ENCODE assay signal across 11 cellular contexts in genomic region chr14:64724578-64724930, GRCh38. TPM values are rescaled to one million over a fixed set of nuclear protein-coding genes. Genes with fewer than 3 reads are reported as not detected.
A peak's percentile ranks its signal among the peaks of the same experiment; 100 is the strongest.
DNase-seq lines count a peak whose midpoint lies in the region; ATAC-seq, FAIRE-seq and TF ChIP-seq lines count a peak whose summit lies in the region.
"Had no signal": no experiment of that assay in that cellular context is flagged by ENCODE, and none has a peak within 500 bp of the region (broad histone marks: within the 10 kb centered on the region; RNA-seq: fewer than 3 reads in every experiment).

No MANE protein-coding gene starts in this region.

- POLR2A ChIA-PET in H1 (lab: Charles Lee; ENCODE audit: partially characterized antibody): interaction anchor here (0.9 to 2.5 kb wide), 2 partner anchors 9 to 10 kb away, joined by 5 to 10 read pairs; no protein-coding TSS in a partner anchor

- peaks cover 5 to 70% (median 42%) of the 10 kb centered on the region in 4 donors for H3K4me1 Mint-ChIP-seq in CD4-positive, CD25-positive, alpha-beta regulatory T cell

- H2BK120ac ChIP-seq in H1 (replicated peaks; ENCODE audit: low read depth, low read length) (no peak overlapping the region), trophoblast cell (ENCODE audit: insufficient read depth, low read length, poor library complexity) (no peak overlapping the region)

- TF ChIP-seq POLR2A in H1 (IDR thresholded peaks at IDR 0.05; ENCODE audit: control extremely low read depth in 1 of 2, low read depth in 2 of 2, low read length in 2 of 2): no peak

- H3K56ac ChIP-seq in H1 (replicated peaks; ENCODE audit: insufficient read length, low read depth, low read length): no peak overlapping the region

- H3K9me3 Mint-ChIP-seq in CD4-positive, CD25-positive, alpha-beta regulatory T cell: peaks cover 0 to 2% (median 0%) of the 10 kb centered on the region in 7 donors
- H3K9me3 Mint-ChIP-seq: activated T-cell treated with anti-CD3 and anti-CD28 coated beads, Interleukin-2, amount 50 U/mL, for 4 hours; dendritic cell treated with granulocyte-macrophage colony-stimulating factor and Interleukin-4, amounts not matched to agents 40 ng/mL and 50 ng/mL, for 4 days had no signal

- 80% methylated on average over 1 of the region's 1 CpG; no CpG with 5 or more reads in 1 of the 2 experiments for WGBS in H1 (ENCODE audit: extremely low coverage in 1 of 2, insufficient coverage in 1 of 2, insufficient read length in 1 of 2, insufficient replicate concordance in 2 of 2, low coverage in 1 of 2, low lambda C conversion rate in 2 of 2, missing lambda C conversion rate in 1 of 2), 2 experiments
- no CpG with 5 or more reads among the region's 1 CpG for WGBS in trophoblast cell (ENCODE audit: extremely low coverage, insufficient coverage, insufficient read length)

- H3K79me1 ChIP-seq in H1 (ENCODE audit: low read depth, low read length) (peaks cover 19% of the 10 kb centered on the region), trophoblast cell (ENCODE audit: low read length) (peaks cover 7% of the 10 kb centered on the region)

- H3K4ac ChIP-seq in H1 (replicated peaks; ENCODE audit: insufficient read length, low read depth, low read length): no peak overlapping the region
- H3K4ac ChIP-seq in trophoblast cell (ENCODE audit: low read depth, low read length): no peak overlapping the region

- H2BK15ac ChIP-seq in H1 (ENCODE audit: low read length): peak overlapping the region; percentile 76

- H4K5ac ChIP-seq in H1 (ENCODE audit: insufficient read length, low read depth, low read length): no peak overlapping the region

- no peaks in the 10 kb centered on the region for H3K36me3 Mint-ChIP-seq in CD4-positive, CD25-positive, alpha-beta regulatory T cell

- H4K20me1 ChIP-seq in H1 (replicated peaks in 1 of 2; ENCODE audit: control insufficient read depth in 1 of 2, insufficient read depth in 2 of 2, low read length in 2 of 2): peaks cover 44 to 57% of the 10 kb centered on the region in 2 experiments

- H4K91ac ChIP-seq in H1 (replicated peaks; ENCODE audit: insufficient read length, low read length): no peak overlapping the region
- peak overlapping the region; percentile 7 for H4K91ac ChIP-seq in trophoblast cell (ENCODE audit: low read depth, low read length)

- H2BK12ac ChIP-seq in H1 (ENCODE audit: low read depth, low read length) (no peak overlapping the region; the same call in 1 of the 2 replicates), trophoblast cell (ENCODE audit: low read length) (no peak overlapping the region)

- peak overlapping the region; percentile 17 for H3K4me3 ChIP-seq in CD4-positive, CD25-positive, alpha-beta regulatory T cell (ENCODE audit: low read depth, low read length)
- no peak overlapping the region for H3K4me3 ChIP-seq in HUES48 (ENCODE audit: low read depth, low read length)
- H3K4me3 ChIP-seq in H1 (ENCODE audit: extremely low read depth in 1 of 4, insufficient read depth in 2 of 4, low read depth in 3 of 4, low read length in 4 of 4): no peak overlapping the region
- H3K4me3 ChIP-seq in trophoblast cell (ENCODE audit: low read depth, low read length): no peak overlapping the region

- peak overlapping the region; percentile 35 to 70 (median 53) for H3K27ac Mint-ChIP-seq in CD4-positive, CD25-positive, alpha-beta regulatory T cell
- H3K27ac Mint-ChIP-seq: dendritic cell treated with granulocyte-macrophage colony-stimulating factor and Interleukin-4, amounts not matched to agents 40 ng/mL and 50 ng/mL, for 4 days had no signal

- no peak for TF ChIP-seq EP300 in H1 (IDR thresholded peaks at IDR 0.05; ENCODE audit: borderline replicate concordance in 1 of 2, low read depth in 2 of 2, low read length in 2 of 2)

- DNase-seq in CD4-positive, CD25-positive, alpha-beta regulatory T cell: no peak
- DNase-seq in H1 (ENCODE audit: low read depth in 1 of 2, low spot score in 2 of 2) (no peak), trophoblast cell (peak in 1 of 2 donors; percentile 35), DMS153 (lab: John Stamatoyannopoulos, UW) (no peak), cerebellum (ENCODE audit: low spot score) (no peak)
- DNase-seq: activated T-cell treated with anti-CD3 and anti-CD28 coated beads, Interleukin-2, amount 50 U/mL, for 4 hours; NCI-H1105 treated with DMSO at 0.1 percent for 48 hours; stimulated activated naive CD4-positive, alpha-beta T cell had no signal

- H2AFZ ChIP-seq in H1 (ENCODE audit: low read length): no peak overlapping the region
- H2AFZ ChIP-seq in trophoblast cell (ENCODE audit: insufficient read depth, low read length, poor library complexity): no peak overlapping the region

- no peaks in the 10 kb centered on the region for H3K23me2 ChIP-seq in H1 (ENCODE audit: low read depth, low read length)

- no peak overlapping the region for H2AK5ac ChIP-seq in H1 (ENCODE audit: low read depth, low read length)
- H2AK5ac ChIP-seq in trophoblast cell (ENCODE audit: low read length): no peak overlapping the region

- H3K36me3 ChIP-seq in CD4-positive, CD25-positive, alpha-beta regulatory T cell (ENCODE audit: control insufficient read depth, insufficient read depth, low read length): no peaks in the 10 kb centered on the region
- H3K36me3 ChIP-seq in HUES48 (ENCODE audit: control insufficient read depth, insufficient read depth, low read length): peaks cover 21% of the 10 kb centered on the region
- peaks cover 4 to 22% (median 13%) of the 10 kb centered on the region in 4 experiments for H3K36me3 ChIP-seq in H1 (ENCODE audit: control insufficient read depth in 2 of 4, insufficient read depth in 4 of 4, low read length in 3 of 4)
- peaks cover 29 to 35% of the 10 kb centered on the region in 2 experiments for H3K36me3 ChIP-seq in trophoblast cell (ENCODE audit: control insufficient read depth in 1 of 2, insufficient read depth in 2 of 2, low read length in 2 of 2)

- no peak overlapping the region for H4K12ac ChIP-seq in trophoblast cell (ENCODE audit: low read depth, low read length)

- no peaks in the 10 kb centered on the region for H3K27me3 Mint-ChIP-seq in CD4-positive, CD25-positive, alpha-beta regulatory T cell
- H3K27me3 Mint-ChIP-seq: dendritic cell treated with granulocyte-macrophage colony-stimulating factor and Interleukin-4, amounts not matched to agents 40 ng/mL and 50 ng/mL, for 4 days had no signal

- TF ChIP-seq CTCF in H1 (IDR thresholded peaks at IDR 0.05; ENCODE audit: control extremely low read depth in 1 of 3, insufficient read depth in 1 of 3, low read depth in 1 of 3, low read length in 3 of 3): no peak

- no peak for FAIRE-seq in H1 (lab: Jason Lieb, UNC)

- no peak overlapping the region for H3K27ac ChIP-seq in CD4-positive, CD25-positive, alpha-beta regulatory T cell (ENCODE audit: insufficient read depth, low read length, poor library complexity, severe bottlenecking)
- peak overlapping the region; percentile 61 for H3K27ac ChIP-seq in HUES48 (ENCODE audit: low read depth, low read length)
- H3K27ac ChIP-seq in H1 (ENCODE audit: low read depth, low read length): no peak overlapping the region
- H3K27ac ChIP-seq in trophoblast cell (ENCODE audit: low read depth, low read length): peak overlapping the region; percentile 40

- H4K8ac ChIP-seq in H1 (ENCODE audit: extremely low read depth, insufficient read depth, low read length) (no peak overlapping the region), trophoblast cell (ENCODE audit: low read depth, low read length) (no peak overlapping the region)

- H3K4me2 ChIP-seq in H1 (ENCODE audit: insufficient read depth in 1 of 2, low read depth in 2 of 2, low read length in 2 of 2) (peak overlapping the region in 1 of 2 experiments; percentile 47; a peak in 2 of 4 replicates), trophoblast cell (ENCODE audit: low read length) (no peak overlapping the region)

- peak overlapping the region in 2 of 4 donors; percentile 29 to 70 for H3K4me3 Mint-ChIP-seq in CD4-positive, CD25-positive, alpha-beta regulatory T cell
- H3K4me3 Mint-ChIP-seq: dendritic cell treated with granulocyte-macrophage colony-stimulating factor and Interleukin-4, amounts not matched to agents 40 ng/mL and 50 ng/mL, for 4 days had no signal

- H3K4me1 ChIP-seq in CD4-positive, CD25-positive, alpha-beta regulatory T cell (ENCODE audit: control insufficient read depth, insufficient read depth, low read length, poor library complexity, severe bottlenecking): peaks cover 68% of the 10 kb centered on the region
- H3K4me1 ChIP-seq in HUES48 (ENCODE audit: control insufficient read depth, insufficient read depth, low read length): peaks cover 60% of the 10 kb centered on the region
- peaks cover 39 to 62% (median 49%) of the 10 kb centered on the region in 4 experiments for H3K4me1 ChIP-seq in H1 (replicated peaks in 1 of 4; ENCODE audit: control insufficient read depth in 3 of 4, insufficient read depth in 4 of 4, low read length in 3 of 4)
- peaks cover 43 to 55% of the 10 kb centered on the region in 2 experiments for H3K4me1 ChIP-seq in trophoblast cell (ENCODE audit: control insufficient read depth in 1 of 2, insufficient read depth in 2 of 2, low read length in 2 of 2)

- H3K18ac ChIP-seq in H1 (ENCODE audit: extremely low read depth, low read length) (peak overlapping the region; percentile 68; the same call in 1 of the 2 replicates), trophoblast cell (ENCODE audit: low read length) (no peak overlapping the region)

- no peaks in the 10 kb centered on the region for H3K27me3 ChIP-seq in CD4-positive, CD25-positive, alpha-beta regulatory T cell (ENCODE audit: control insufficient read depth, insufficient read depth, low read length)
- no peaks in the 10 kb centered on the region for H3K27me3 ChIP-seq in HUES48 (ENCODE audit: control insufficient read depth, insufficient read depth, low read length)
- H3K27me3 ChIP-seq in H1 (replicated peaks in 1 of 4; ENCODE audit: control insufficient read depth in 3 of 4, extremely low read depth in 1 of 4, insufficient read depth in 3 of 4, low read length in 3 of 4): no peaks in the 10 kb centered on the region
- H3K27me3 ChIP-seq in trophoblast cell (ENCODE audit: insufficient read depth, low read length): no peaks in the 10 kb centered on the region

- no peak overlapping the region for H3K23ac ChIP-seq in H1 (ENCODE audit: insufficient read length)
- H3K23ac ChIP-seq in trophoblast cell (ENCODE audit: low read length): no peak overlapping the region

- no peak for ATAC-seq in CD4-positive, CD25-positive, alpha-beta regulatory T cell (ENCODE audit: low read depth in 2 of 2)
- ATAC-seq in GM21825 (IDR thresholded peaks at IDR 0.05; ENCODE audit: unreplicated experiment): no peak

- H2BK20ac ChIP-seq in H1 (ENCODE audit: low read length): no peak overlapping the region

- peaks cover 4 to 93% of the 10 kb centered on the region in 2 experiments for H3K79me2 ChIP-seq in H1 (ENCODE audit: control insufficient read depth in 1 of 2, insufficient read depth in 2 of 2, low read length in 2 of 2)
- peaks cover 32% of the 10 kb centered on the region for H3K79me2 ChIP-seq in trophoblast cell (ENCODE audit: control insufficient read depth, insufficient read depth, low read length, poor library complexity)

- H3K9ac ChIP-seq in HUES48 (ENCODE audit: low read depth, low read length) (no peak overlapping the region), H1 (replicated peaks in 1 of 4; ENCODE audit: extremely low read depth in 1 of 4, low read depth in 3 of 4, low read length in 3 of 4) (no peak overlapping the region), trophoblast cell (ENCODE audit: low read length) (no peak overlapping the region)

- no peak for TF ChIP-seq RAD21 in H1 (IDR thresholded peaks at IDR 0.05 in 1 of 2, conservative IDR thresholded peaks at IDR 0.05 in 1 of 2; ENCODE audit: low read depth in 2 of 2, low read length in 2 of 2)

- H2BK5ac ChIP-seq in H1 (ENCODE audit: low read depth, low read length) (no peak overlapping the region), trophoblast cell (ENCODE audit: low read depth, low read length, poor library complexity) (no peak overlapping the region)

- no peaks in the 10 kb centered on the region for H3K9me3 ChIP-seq in CD4-positive, CD25-positive, alpha-beta regulatory T cell (ENCODE audit: control insufficient read depth in 2 of 2, low read length in 2 of 2)
- H3K9me3 ChIP-seq in HUES48 (ENCODE audit: control insufficient read depth, insufficient read depth, low read length): no peaks in the 10 kb centered on the region
- H3K9me3 ChIP-seq in H1 (ENCODE audit: insufficient read depth in 2 of 2, low read depth in 1 of 2, low read length in 1 of 2): no peaks in the 10 kb centered on the region
- H3K9me3 ChIP-seq in trophoblast cell (ENCODE audit: insufficient read depth, low read depth, low read length): peaks cover 2% of the 10 kb centered on the region

- CTCF ChIA-PET in H1 (lab: Charles Lee; ENCODE audit: partially characterized antibody): interaction anchor here (0.6 to 4.0 kb wide), 13 partner anchors 14 to 176 kb away, joined by 3 to 33 read pairs (median 8); partner anchors contain the start of gene PLEKHG3

- no peak overlapping the region for H3K14ac ChIP-seq in H1 (ENCODE audit: insufficient read length)
- no peak overlapping the region for H3K14ac ChIP-seq in trophoblast cell (ENCODE audit: low read length)

RNA-seq across cellular contexts. Expression of gene PLEKHG3, which starts 20.3 kb away (rescaled TPM):
- total RNA-seq in CD4-positive, CD25-positive, alpha-beta regulatory T cell: 31.9 TPM
- polyA plus RNA-seq in CD4-positive, CD25-positive, alpha-beta regulatory T cell: 10 to 100 TPM in 1 of 4 donors, 1 to 10 TPM in 3; 2.1 to 10.5 (median 4.5) TPM
- total RNA-seq in H1 (2021; fragmentation: NEBNext Ultra II Directional; extraction: Animal tissue kit (Norgen Biotek cat#: 25700)): 89.1 and 90.6 TPM in 2 replicates
- 43.4 and 52.2 TPM in 2 replicates for polyA plus RNA-seq in H1 (2011; rRNA removed)
- polyA plus RNA-seq in H1 (2011; cell fraction: cytosol; rRNA removed): 47.9 TPM
- polyA plus RNA-seq in H1 (2011; cell fraction: nucleus; rRNA removed): 122 TPM
- 38.4 to 58.9 TPM (median 52.0 TPM) in 4 replicates for polyA plus RNA-seq in H1 (2012, experiment 1 of 2)
- 33.1 TPM for polyA plus RNA-seq in H1 (2012, experiment 2 of 2)
- polyA plus RNA-seq in H1 (2013, experiment 1 of 2): 25.1 TPM
- polyA plus RNA-seq in H1 (2013, experiment 2 of 2): 24.3 TPM
- polyA minus RNA-seq in H1 (2011; rRNA and poly(A)+ RNA removed): 67.8 and 88.3 TPM in 2 replicates
- polyA minus RNA-seq in H1 (2011; cell fraction: cytosol; rRNA and poly(A)+ RNA removed): 45.6 TPM
- 80.2 TPM for polyA minus RNA-seq in H1 (2011; cell fraction: nucleus; rRNA and poly(A)+ RNA removed)
- 54.5 and 57.2 TPM in 2 replicates for polyA plus RNA-seq in trophoblast cell (2013)
- 5.9 TPM for total RNA-seq in cerebellum

Comparison
In these comparisons a context has a peak if more than half of its experiments do, and no peak if none do; other contexts are left out.
1. H3K27ac ChIP-seq: peak in HUES48 (single experiment) and trophoblast cell (single experiment); none in CD4-positive, CD25-positive, alpha-beta regulatory T cell (single experiment) and H1 (single experiment).